ENCODE assay signal across 23 cellular contexts in genomic region chr9:125919565-125919964, GRCh38.
"Had no signal": no experiment of that assay in that cellular context is flagged by ENCODE, and none has a peak within 500 bp of the region (broad histone marks: within the 10 kb centered on the region; RNA-seq: fewer than 3 reads in every experiment).

No MANE protein-coding gene starts in this region.

- H3K9me3 ChIP-seq: SJSA1, SK-N-SH had no signal

- H3K9ac ChIP-seq: KMS-11, SK-N-SH had no signal

- H3K27ac ChIP-seq: KMS-11, SJSA1 had no signal

- H3K4me3 Mint-ChIP-seq: IgD-negative memory B cell had no signal

- DNase-seq: Kasumi-1, MM.1S, NCI-H1092 treated with DMSO at 0.1 percent for 48 hours, NCI-H1436, NCI-H187, NCI-H2029, NCI-H2081 treated with DMSO at 0.1 percent for 48 hours, NCI-H2171, NCI-H226, NCI-H446 treated with DMSO at 0.1 percent for 48 hours, NCI-H524, NCI-H526 treated with DMSO at 0.1 percent for 48 hours, NCI-H774, Right ventricle myocardium superior, RPMI8226, SIG-M5, SK-N-SH, SW 1271 had no signal

- H3K4me3 ChIP-seq: K562, SJSA1 had no signal

- H3K4me1 ChIP-seq: SJSA1 had no signal

- ATAC-seq: HepG2, K562 had no signal

- H3K36me3 ChIP-seq: SJSA1 had no signal

- H3K27me3 ChIP-seq: SJSA1 had no signal

- H3K27ac Mint-ChIP-seq: IgD-negative memory B cell had no signal

- H3K9me3 Mint-ChIP-seq: IgD-negative memory B cell had no signal

- H3K4me2 ChIP-seq: KMS-11, SK-N-SH had no signal

- H3K4me1 Mint-ChIP-seq: IgD-negative memory B cell had no signal

- H3K27me3 Mint-ChIP-seq: IgD-negative memory B cell had no signal
